20 cellular contexts compared by ENCODE assay signal in genomic region chr6:4004249-4004648, GRCh38.
A peak's percentile ranks its signal among the peaks of the same experiment; 100 is the strongest.
DNase-seq lines count a peak whose midpoint lies in the region; ATAC-seq, FAIRE-seq and TF ChIP-seq lines count a peak whose summit lies in the region.
"Had no signal": no experiment of that assay in that cellular context is flagged by ENCODE, and none has a peak within 500 bp of the region (broad histone marks: within the 10 kb centered on the region; RNA-seq: fewer than 3 reads in every experiment).

No MANE protein-coding gene starts in this region.

- no peaks in the 10 kb centered on the region for H3K27me3 Mint-ChIP-seq in activated T-cell treated with anti-CD3 and anti-CD28 coated beads, Interleukin-2, amount 50 U/mL, for 4 hours (ENCODE audit: low read depth)

- H2AFZ ChIP-seq in osteoblast (ENCODE audit: low read length), result no peak overlapping the region
- H2AFZ ChIP-seq: PC-9 had no signal

- FAIRE-seq in GM12892 (lab: Jason Lieb, UNC), result peak; percentile 68
- FAIRE-seq: A204.1, HepG2 had no signal

- peaks cover 20% of the 10 kb centered on the region for H3K4me1 Mint-ChIP-seq in activated T-cell treated with anti-CD3 and anti-CD28 coated beads, Interleukin-2, amount 50 U/mL, for 4 hours (ENCODE audit: low read depth)

- TF ChIP-seq CTCF in osteoblast (IDR thresholded peaks at IDR 0.05; ENCODE audit: extremely low read depth, low read depth, low read length), result no peak

- DNase-seq in activated T-cell treated with anti-CD3 and anti-CD28 coated beads, Interleukin-2, amount 50 U/mL, for 4 hours, result no peak
- DNase-seq in activated T-cell treated with anti-CD3 and anti-CD28 coated beads, Interleukin-2, amount 50 U/mL, for 1 hour, result no peak
- DNase-seq in GM12892 (ENCODE audit: insufficient read length) (no peak), amniotic epithelial cell (ENCODE audit: low read depth) (peak; percentile 63), osteoblast (ENCODE audit: insufficient read length, low spot score, missing footprints) (peak; percentile 34), ecto neural progenitor cell (ENCODE audit: low spot score) (no peak), kidney tubule cell (ENCODE audit: low spot score) (no peak)
- DNase-seq: Calu3, DMS79 treated with DMSO at 0.1 percent for 48 hours, GDM1, GOT3, Karpas-422, NCI-H1436 treated with DMSO at 0.1 percent for 48 hours, NCI-H2227 treated with DMSO at 0.1 percent for 48 hours, NCI-H69, PC-9 had no signal

- ATAC-seq in activated T-cell treated with anti-CD3 and anti-CD28 coated beads, Interleukin-2, amount 50 U/mL, for 4 hours, result peak; percentile 23 to 58
- ATAC-seq in HG03469 (IDR thresholded peaks at IDR 0.05; ENCODE audit: unreplicated experiment), result no peak
- ATAC-seq: HepG2 had no signal

- no peak overlapping the region for H3K27ac ChIP-seq in osteoblast (ENCODE audit: low read depth, low read length)
- H3K27ac ChIP-seq: C4-2B, PC-9 had no signal

- no peaks in the 10 kb centered on the region for H3K9me3 ChIP-seq in osteoblast (ENCODE audit: low read depth, low read length)

- peaks cover 5% of the 10 kb centered on the region for H4K20me1 ChIP-seq in osteoblast (ENCODE audit: insufficient read depth, low read length)

- no peak overlapping the region for H3K4me3 Mint-ChIP-seq in activated T-cell treated with anti-CD3 and anti-CD28 coated beads, Interleukin-2, amount 50 U/mL, for 4 hours

- peaks cover 44% of the 10 kb centered on the region for H3K79me2 ChIP-seq in osteoblast (ENCODE audit: insufficient read depth, low read length)

- H3K4me2 ChIP-seq in osteoblast (ENCODE audit: insufficient read depth, low read length), result no peak overlapping the region
- H3K4me2 ChIP-seq: PC-9 had no signal

- H3K27me3 ChIP-seq in osteoblast (ENCODE audit: insufficient read depth, low read length), result no peaks in the 10 kb centered on the region

- H3K36me3 Mint-ChIP-seq in activated T-cell treated with anti-CD3 and anti-CD28 coated beads, Interleukin-2, amount 50 U/mL, for 4 hours (ENCODE audit: insufficient read depth), result peaks cover 5% of the 10 kb centered on the region

- no peak for TF ChIP-seq POLR2A in GM12892 (IDR thresholded peaks at IDR 0.05; ENCODE audit: low read depth, low read length)

- H3K9me3 Mint-ChIP-seq in activated T-cell treated with anti-CD3 and anti-CD28 coated beads, Interleukin-2, amount 50 U/mL, for 4 hours, result no peaks in the 10 kb centered on the region

- H3K4me3 ChIP-seq in osteoblast (ENCODE audit: insufficient read depth, low read length), result no peak overlapping the region
- H3K4me3 ChIP-seq: PC-9 had no signal

- H3K4me1 ChIP-seq in osteoblast (ENCODE audit: insufficient read depth, low read length), result peaks cover 5% of the 10 kb centered on the region

- H3K36me3 ChIP-seq in osteoblast (ENCODE audit: insufficient read depth, low read length), result peaks cover 3% of the 10 kb centered on the region

Comparison
In these comparisons a context has a peak if more than half of its experiments do, and no peak if none do; other contexts are left out.
1. DNase-seq: peak in amniotic epithelial cell (single experiment) and osteoblast (single experiment); none in activated T-cell treated with anti-CD3 and anti-CD28 coated beads, Interleukin-2, amount 50 U/mL, for 4 hours (single experiment), activated T-cell treated with anti-CD3 and anti-CD28 coated beads, Interleukin-2, amount 50 U/mL, for 1 hour (single experiment), GM12892 (single experiment), ecto neural progenitor cell (single experiment) and kidney tubule cell (single experiment).